19 cellular contexts compared by ENCODE assay signal in genomic region chr17:82007228-82007494, GRCh38. TPM values are rescaled to one million over a fixed set of nuclear protein-coding genes. Genes with fewer than 3 reads are reported as not detected.
A peak's percentile ranks its signal among the peaks of the same experiment; 100 is the strongest.
DNase-seq lines count a peak whose midpoint lies in the region; ATAC-seq, FAIRE-seq and TF ChIP-seq lines count a peak whose summit lies in the region.
"Had no signal": no experiment of that assay in that cellular context is flagged by ENCODE, and none has a peak within 500 bp of the region (broad histone marks: within the 10 kb centered on the region; RNA-seq: fewer than 3 reads in every experiment).

No MANE protein-coding gene starts in this region.

- H3K27ac ChIP-seq in BLaER1 = no peak overlapping the region
- no peak overlapping the region for H3K27ac ChIP-seq in IMR-90 (ENCODE audit: insufficient read depth, low read length)
- H3K27ac ChIP-seq in keratinocyte (ENCODE audit: control insufficient read depth, insufficient read depth, low read length) = no peak overlapping the region
- H3K27ac ChIP-seq in trophoblast cell (ENCODE audit: low read depth, low read length) = no peak overlapping the region
- H3K27ac ChIP-seq: C4-2B had no signal

- H4K91ac ChIP-seq in IMR-90 (ENCODE audit: insufficient read depth, low read depth, low read length) = no peak overlapping the region
- H4K91ac ChIP-seq in trophoblast cell (ENCODE audit: low read depth, low read length) = peak overlapping the region; percentile 58

- no peak overlapping the region for H3K23ac ChIP-seq in IMR-90 (ENCODE audit: low read depth, low read length)
- no peak overlapping the region for H3K23ac ChIP-seq in trophoblast cell (ENCODE audit: low read length)

- 0 out of 2 replicates have a peak overlapping the region, but pooled peaks have one; percentile 39 for H3K14ac ChIP-seq in IMR-90 (replicated peaks; ENCODE audit: low read depth, low read length)
- peak overlapping the region; percentile 11 for H3K14ac ChIP-seq in trophoblast cell (ENCODE audit: low read length)

- H3K4me2 ChIP-seq in BLaER1 (peak overlapping the region; percentile 70), IMR-90 (ENCODE audit: low read depth, low read length) (no peak overlapping the region), keratinocyte (ENCODE audit: control insufficient read depth, extremely low read depth, insufficient read depth, low read depth, low read length) (no peak overlapping the region), trophoblast cell (ENCODE audit: low read length) (no peak overlapping the region)
- H3K4me2 ChIP-seq: GM23338 had no signal

- H3K27me3 ChIP-seq in BLaER1 = peaks cover 23% of the 10 kb centered on the region
- H3K27me3 ChIP-seq in IMR-90 (ENCODE audit: control insufficient read depth, insufficient read depth, low read length) = no peaks in the 10 kb centered on the region
- H3K27me3 ChIP-seq in keratinocyte (ENCODE audit: control insufficient read depth, extremely low read depth, insufficient read depth, low read length) = no peaks in the 10 kb centered on the region
- no peaks in the 10 kb centered on the region for H3K27me3 ChIP-seq in trophoblast cell (ENCODE audit: insufficient read depth, low read length)

- H3K36me3 ChIP-seq in BLaER1 (no peaks in the 10 kb centered on the region; the same call in 1 of the 2 replicates), IMR-90 (ENCODE audit: control insufficient read depth, insufficient read depth, low read length) (peaks cover 3% of the 10 kb centered on the region; the same call in 1 of the 2 replicates), keratinocyte (ENCODE audit: control insufficient read depth in 2 of 2, extremely low read depth in 1 of 2, insufficient read depth in 2 of 2, low read length in 2 of 2) (no peaks in the 10 kb centered on the region), trophoblast cell (ENCODE audit: control insufficient read depth in 1 of 2, insufficient read depth in 2 of 2, low read length in 2 of 2) (peaks cover 3 to 8% of the 10 kb centered on the region in 2 experiments)

- no peak for TF ChIP-seq RAD21 in IMR-90 (IDR thresholded peaks at IDR 0.05; ENCODE audit: low read length)

- no peak overlapping the region for H2BK15ac ChIP-seq in IMR-90 (ENCODE audit: low read depth, low read length)

- ATAC-seq in IMR-90 (ENCODE audit: low read depth) (no peak), GM19467 (IDR thresholded peaks at IDR 0.05; ENCODE audit: unreplicated experiment) (no peak)
- ATAC-seq in activated naive CD4-positive, alpha-beta T cell treated with anti-CD3 and anti-CD28 coated beads, Interleukin-2, amount 50 U/mL, for 72 hours = no peak
- ATAC-seq: GM23338 had no signal

- H4K5ac ChIP-seq in IMR-90 (ENCODE audit: low read depth, low read length) = no peak overlapping the region

- no TSS peak for BruUV-seq in IMR-90 (replicated peaks; lab: Mats Ljungman, UMichigan)

- no peak overlapping the region for H2BK120ac ChIP-seq in IMR-90 (ENCODE audit: low read depth, low read length)
- H2BK120ac ChIP-seq in trophoblast cell (ENCODE audit: insufficient read depth, low read length, poor library complexity) = no peak overlapping the region

- H4K20me1 ChIP-seq in BLaER1 = peaks cover 77% of the 10 kb centered on the region
- peaks cover 3% of the 10 kb centered on the region; the same call in 1 of the 2 replicates for H4K20me1 ChIP-seq in IMR-90 (ENCODE audit: insufficient read depth, low read length)
- H4K20me1 ChIP-seq in keratinocyte (ENCODE audit: control insufficient read depth, extremely low read depth, insufficient read depth, low read length) = no peaks in the 10 kb centered on the region

- TF ChIP-seq POLR2A in IMR-90 (IDR thresholded peaks at IDR 0.05; ENCODE audit: low read depth, low read length) = no peak

- no peak for FAIRE-seq in keratinocyte (lab: Jason Lieb, UNC)
- FAIRE-seq: D721Med, G401.6, GM12891, GM19239, H54 had no signal

- H2AK5ac ChIP-seq in IMR-90 (ENCODE audit: low read depth, low read length) (0 out of 2 replicates have a peak overlapping the region, but pooled peaks have one; percentile 36), trophoblast cell (ENCODE audit: low read length) (peak overlapping the region; percentile 31)

- H3K56ac ChIP-seq in IMR-90 (ENCODE audit: extremely low read depth, insufficient read depth, low read length) = no peak overlapping the region

- H3K79me1 ChIP-seq in IMR-90 (ENCODE audit: low read depth in 1 of 2, low read length in 2 of 2) (peaks cover 11 to 32% of the 10 kb centered on the region in 2 experiments; a peak in 3 of 4 replicates), trophoblast cell (ENCODE audit: low read length) (peaks cover 30% of the 10 kb centered on the region)

- H4K8ac ChIP-seq in IMR-90 (ENCODE audit: low read depth in 2 of 2, low read length in 2 of 2) (no peak overlapping the region), trophoblast cell (ENCODE audit: low read depth, low read length) (no peak overlapping the region)

- intact Hi-C loops in IMR-90 (cut with micrococcal nuclease) = no loop called here

- H2BK20ac ChIP-seq in IMR-90 (ENCODE audit: low read depth, low read length) = no peak overlapping the region

- in situ Hi-C loops in IMR-90 (cut with MboI; ENCODE audit: low sequenced_read_pairs) = no loop called here

- TF ChIP-seq CTCF in IMR-90 (conservative IDR thresholded peaks at IDR 0.05; ENCODE audit: low read depth, low read length) (no peak), keratinocyte (optimal IDR thresholded peaks at IDR 0.05 in 1 of 3, IDR thresholded peaks at IDR 0.05 in 1 of 3, conservative IDR thresholded peaks at IDR 0.05 in 1 of 3; ENCODE audit: extremely low read depth in 1 of 3, insufficient read depth in 2 of 3, low read length in 3 of 3) (no peak)

- POLR2A ChIA-PET in IMR-90 (lab: Charles Lee; ENCODE audit: unreplicated experiment) = no interaction called here

- peaks cover 80% of the 10 kb centered on the region for H3K4me1 ChIP-seq in BLaER1
- peaks cover 27% of the 10 kb centered on the region for H3K4me1 ChIP-seq in IMR-90 (ENCODE audit: control insufficient read depth, insufficient read depth, low read length)
- peaks cover 32% of the 10 kb centered on the region for H3K4me1 ChIP-seq in keratinocyte (ENCODE audit: control insufficient read depth, extremely low read depth, insufficient read depth, low read length)
- H3K4me1 ChIP-seq in trophoblast cell (ENCODE audit: control insufficient read depth in 1 of 2, insufficient read depth in 2 of 2, low read length in 2 of 2) = peaks cover 29 to 39% of the 10 kb centered on the region in 2 experiments

- no peaks in the 10 kb centered on the region for H3K9me3 Mint-ChIP-seq in activated naive CD4-positive, alpha-beta T cell treated with anti-CD3 and anti-CD28 coated beads, Interleukin-2, amount 50 U/mL, for 72 hours
- H3K9me3 Mint-ChIP-seq: CD4-positive, alpha-beta T cell; GM23338 had no signal

- DNase-seq in IMR-90 (no peak), keratinocyte (ENCODE audit: low read depth, low spot score) (no peak), trophoblast cell (peak in 1 of 2 donors; percentile 62), NCI-H2029 treated with DMSO at 0.1 percent for 48 hours (lab: John Stamatoyannopoulos, UW) (no peak)
- no peak for DNase-seq in activated naive CD4-positive, alpha-beta T cell treated with anti-CD3 and anti-CD28 coated beads, Interleukin-2, amount 50 U/mL, for 72 hours (ENCODE audit: low spot score in 2 of 2)
- DNase-seq: Caco-2; CD4-positive, alpha-beta T cell; HCEC 1CT had no signal

- H3K4me3 ChIP-seq in BLaER1 = no peak overlapping the region
- no peak overlapping the region for H3K4me3 ChIP-seq in IMR-90 (ENCODE audit: insufficient read depth, low read depth, low read length)
- H3K4me3 ChIP-seq in keratinocyte (ENCODE audit: control insufficient read depth in 2 of 3, extremely low read depth in 1 of 3, insufficient read depth in 2 of 3, low read depth in 1 of 3, low read length in 3 of 3) = no peak overlapping the region
- no peak overlapping the region for H3K4me3 ChIP-seq in trophoblast cell (ENCODE audit: low read depth, low read length)
- H3K4me3 ChIP-seq: GM23338 had no signal

- no peak overlapping the region for H2BK5ac ChIP-seq in IMR-90 (ENCODE audit: low read depth, low read length, poor library complexity, severe bottlenecking)
- H2BK5ac ChIP-seq in trophoblast cell (ENCODE audit: low read depth, low read length, poor library complexity) = no peak overlapping the region

- H3K27ac Mint-ChIP-seq in activated naive CD4-positive, alpha-beta T cell treated with anti-CD3 and anti-CD28 coated beads, Interleukin-2, amount 50 U/mL, for 72 hours = no peak overlapping the region
- H3K27ac Mint-ChIP-seq: B cell; CD4-positive, alpha-beta T cell; GM23338 had no signal

- peak overlapping the region; percentile 12 for H2BK12ac ChIP-seq in trophoblast cell (ENCODE audit: low read length)

- H3K79me2 ChIP-seq in keratinocyte (ENCODE audit: control insufficient read depth, insufficient read depth, low read length) = no peaks in the 10 kb centered on the region
- peaks cover 6% of the 10 kb centered on the region for H3K79me2 ChIP-seq in trophoblast cell (ENCODE audit: control insufficient read depth, insufficient read depth, low read length, poor library complexity)

- peak overlapping the region; percentile 95 for H2AK9ac ChIP-seq in IMR-90 (replicated peaks; ENCODE audit: low read depth, low read length, poor library complexity)

- CTCF ChIA-PET in IMR-90 (lab: Yijun Ruan, JAX) = no interaction called here

- H3K4ac ChIP-seq in IMR-90 (ENCODE audit: low read depth, low read length) (peak overlapping the region; percentile 44), trophoblast cell (ENCODE audit: low read depth, low read length) (no peak overlapping the region)

- dilution Hi-C loops in IMR-90 (cut with HindIII; ENCODE audit: low sequenced_read_pairs, unreplicated experiment) (no loop called here), keratinocyte (cut with MboI; ENCODE audit: extremely low pct_ligation_motif_present, low sequenced_read_pairs) (no loop called here)

- no peaks in the 10 kb centered on the region for H3K36me3 Mint-ChIP-seq in activated naive CD4-positive, alpha-beta T cell treated with anti-CD3 and anti-CD28 coated beads, Interleukin-2, amount 50 U/mL, for 72 hours

- no peaks in the 10 kb centered on the region for H3K9me3 ChIP-seq in BLaER1
- no peaks in the 10 kb centered on the region for H3K9me3 ChIP-seq in IMR-90 (ENCODE audit: control insufficient read depth, insufficient read depth, low read length)
- H3K9me3 ChIP-seq in keratinocyte (ENCODE audit: control insufficient read depth, low read depth, low read length) = no peaks in the 10 kb centered on the region
- H3K9me3 ChIP-seq in trophoblast cell (ENCODE audit: insufficient read depth, low read depth, low read length) = peaks cover 5% of the 10 kb centered on the region
- H3K9me3 ChIP-seq: Caco-2 had no signal

- H3K9me1 ChIP-seq in IMR-90 (ENCODE audit: insufficient read depth, low read length) (peaks cover 18% of the 10 kb centered on the region), keratinocyte (ENCODE audit: control insufficient read depth, extremely low read depth, insufficient read depth, low read length) (peaks cover 2% of the 10 kb centered on the region)

- H2AFZ ChIP-seq in IMR-90 (replicated peaks; ENCODE audit: low read length, poor library complexity) = no peak overlapping the region
- H2AFZ ChIP-seq in keratinocyte (ENCODE audit: control insufficient read depth, low read length) = no peak overlapping the region
- H2AFZ ChIP-seq in trophoblast cell (ENCODE audit: insufficient read depth, low read length, poor library complexity) = no peak overlapping the region
- H2AFZ ChIP-seq: GM23338 had no signal

- no CpG with 5 or more reads among the region's 6 CpGs for WGBS in IMR-90 (ENCODE audit: extremely low coverage in 2 of 2, insufficient read length in 1 of 2), 2 experiments
- no CpG with 5 or more reads among the region's 6 CpGs for WGBS in trophoblast cell (ENCODE audit: extremely low coverage, insufficient coverage, insufficient read length)

- H3K18ac ChIP-seq in IMR-90 (ENCODE audit: low read depth, low read length) (no peak overlapping the region), trophoblast cell (ENCODE audit: low read length) (peak overlapping the region; percentile 5)

- H4K12ac ChIP-seq in trophoblast cell (ENCODE audit: low read depth, low read length) = no peak overlapping the region

- H3K9ac ChIP-seq in BLaER1 = no peak overlapping the region
- H3K9ac ChIP-seq in IMR-90 (ENCODE audit: low read depth, low read length) = no peak overlapping the region
- H3K9ac ChIP-seq in keratinocyte (ENCODE audit: control insufficient read depth, extremely low read depth, insufficient read depth, low read length) = peak overlapping the region; percentile 46
- H3K9ac ChIP-seq in trophoblast cell (ENCODE audit: low read length) = no peak overlapping the region

RNA-seq across cellular contexts. Expression of gene CENPX, which starts 15.5 kb away (rescaled TPM):
- 44.8 and 45.3 TPM in 2 replicates for total RNA-seq in IMR-90 (2012; rRNA removed)
- polyA plus RNA-seq in IMR-90 (2012; rRNA removed) = 86.8 and 100 TPM in 2 replicates
- 102 and 133 TPM in 2 replicates for polyA plus RNA-seq in IMR-90 (2012; cell fraction: cytosol; rRNA removed)
- polyA plus RNA-seq in IMR-90 (2012; cell fraction: nucleus; rRNA removed; ENCODE audit: low replicate concordance) = 82.2 and 166 TPM in 2 replicates
- 38.3 to 52.0 TPM (median 48.2 TPM) in 3 replicates for polyA plus RNA-seq in keratinocyte
- 4.8 TPM for polyA plus RNA-seq in keratinocyte (2011; ENCODE audit: low read depth)
- 19.8 and 41.7 TPM in 2 replicates for polyA plus RNA-seq in keratinocyte (2011; cell fraction: cytosol; rRNA removed)
- polyA plus RNA-seq in keratinocyte (2011; cell fraction: nucleus; rRNA removed) = 19.4 and 20.6 TPM in 2 replicates
- 24.4 and 64.8 TPM in 2 replicates for polyA plus RNA-seq in keratinocyte (2012; ENCODE audit: low replicate concordance)
- polyA minus RNA-seq in keratinocyte = 7.8 to 10.6 TPM (median 9.1 TPM) in 3 replicates
- polyA minus RNA-seq in keratinocyte (2011; cell fraction: cytosol; rRNA and poly(A)+ RNA removed) = 30.5 TPM
- 5.0 and 6.1 TPM in 2 replicates for polyA minus RNA-seq in keratinocyte (2011; cell fraction: nucleus; rRNA and poly(A)+ RNA removed)
- polyA plus RNA-seq in trophoblast cell (2013) = 38.1 and 38.7 TPM in 2 replicates
- 10 to 100 TPM; 47.8 to 62.7 TPM for total RNA-seq in activated naive CD4-positive, alpha-beta T cell treated with anti-CD3 and anti-CD28 coated beads, Interleukin-2, amount 50 U/mL, for 72 hours

RNA-seq across cellular contexts. Expression of gene LRRC45, which starts 15.9 kb away (rescaled TPM):
- total RNA-seq in IMR-90 (2012; rRNA removed) = 7.2 and 7.8 TPM in 2 replicates
- polyA plus RNA-seq in IMR-90 (2012; rRNA removed) = 10.2 and 10.9 TPM in 2 replicates
- 6.8 and 8.0 TPM in 2 replicates for polyA plus RNA-seq in IMR-90 (2012; cell fraction: cytosol; rRNA removed)
- 46.7 and 84.8 TPM in 2 replicates for polyA plus RNA-seq in IMR-90 (2012; cell fraction: nucleus; rRNA removed; ENCODE audit: low replicate concordance)
- polyA plus RNA-seq in keratinocyte = 2.5 to 3.6 TPM (median 2.9 TPM) in 3 replicates
- polyA plus RNA-seq in keratinocyte (2011; ENCODE audit: low read depth) = 1.1 TPM
- polyA plus RNA-seq in keratinocyte (2011; cell fraction: cytosol; rRNA removed) = 0.61 and 1.4 TPM in 2 replicates
- 5.7 and 7.1 TPM in 2 replicates for polyA plus RNA-seq in keratinocyte (2011; cell fraction: nucleus; rRNA removed)
- 1.2 and 3.5 TPM in 2 replicates for polyA plus RNA-seq in keratinocyte (2012; ENCODE audit: low replicate concordance)
- 1.5 to 2.5 TPM (median 2.3 TPM) in 3 replicates for polyA minus RNA-seq in keratinocyte
- polyA minus RNA-seq in keratinocyte (2011; cell fraction: cytosol; rRNA and poly(A)+ RNA removed) = 3.1 TPM
- 1.5 and 3.7 TPM in 2 replicates for polyA minus RNA-seq in keratinocyte (2011; cell fraction: nucleus; rRNA and poly(A)+ RNA removed)
- 7.2 and 7.3 TPM in 2 replicates for polyA plus RNA-seq in trophoblast cell (2013)
- 10 to 100 TPM; 16.7 TPM for total RNA-seq in activated naive CD4-positive, alpha-beta T cell treated with anti-CD3 and anti-CD28 coated beads, Interleukin-2, amount 50 U/mL, for 72 hours

RNA-seq across cellular contexts. Expression of gene RAC3, which starts 24.3 kb away (rescaled TPM):
- total RNA-seq in IMR-90 (2012; rRNA removed) = 5.7 and 7.2 TPM in 2 replicates
- polyA plus RNA-seq in IMR-90 (2012; rRNA removed) (23.4 and 32.0 TPM in 2 replicates), keratinocyte (10.2 to 23.0 TPM (median 12.3 TPM) in 3 replicates)
- polyA plus RNA-seq in IMR-90 (2012; cell fraction: cytosol; rRNA removed) = 34.9 and 48.2 TPM in 2 replicates
- polyA plus RNA-seq in IMR-90 (2012; cell fraction: nucleus; rRNA removed; ENCODE audit: low replicate concordance) = 20.2 and 75.8 TPM in 2 replicates
- polyA plus RNA-seq in keratinocyte (2011; ENCODE audit: low read depth) = 1.6 TPM
- 8.5 and 23.2 TPM in 2 replicates for polyA plus RNA-seq in keratinocyte (2011; cell fraction: cytosol; rRNA removed)
- polyA plus RNA-seq in keratinocyte (2011; cell fraction: nucleus; rRNA removed) = 8.9 and 15.0 TPM in 2 replicates
- polyA plus RNA-seq in keratinocyte (2012; ENCODE audit: low replicate concordance) = 4.1 and 10.1 TPM in 2 replicates
- 3.7 to 34.6 TPM (median 7.4 TPM) in 3 replicates for polyA minus RNA-seq in keratinocyte
- 31.1 TPM for polyA minus RNA-seq in keratinocyte (2011; cell fraction: cytosol; rRNA and poly(A)+ RNA removed)
- 3.2 and 5.4 TPM in 2 replicates for polyA minus RNA-seq in keratinocyte (2011; cell fraction: nucleus; rRNA and poly(A)+ RNA removed)
- polyA plus RNA-seq in trophoblast cell (2013) = 24.0 and 25.6 TPM in 2 replicates
- 10 to 100 TPM in 1 of 2 donors, 1 to 10 TPM in 1; 5.7 to 13.5 TPM for total RNA-seq in activated naive CD4-positive, alpha-beta T cell treated with anti-CD3 and anti-CD28 coated beads, Interleukin-2, amount 50 U/mL, for 72 hours
- total RNA-seq: A172 had no signal

RNA-seq across cellular contexts. Expression of gene ASPSCR1, which starts 29.7 kb away (rescaled TPM):
- total RNA-seq in IMR-90 (2012; rRNA removed) = 7.2 and 8.3 TPM in 2 replicates
- polyA plus RNA-seq in IMR-90 (2012; rRNA removed) (17.2 and 26.0 TPM in 2 replicates), keratinocyte (5.2 to 8.3 TPM (median 6.7 TPM) in 3 replicates)
- polyA plus RNA-seq in IMR-90 (2012; cell fraction: cytosol; rRNA removed) = 22.0 and 24.6 TPM in 2 replicates
- 57.3 and 145 TPM in 2 replicates for polyA plus RNA-seq in IMR-90 (2012; cell fraction: nucleus; rRNA removed; ENCODE audit: low replicate concordance)
- 5.0 TPM for polyA plus RNA-seq in keratinocyte (2011; ENCODE audit: low read depth)
- polyA plus RNA-seq in keratinocyte (2011; cell fraction: cytosol; rRNA removed) = 3.0 and 9.1 TPM in 2 replicates
- polyA plus RNA-seq in keratinocyte (2011; cell fraction: nucleus; rRNA removed) = 8.5 and 12.9 TPM in 2 replicates
- polyA plus RNA-seq in keratinocyte (2012; ENCODE audit: low replicate concordance) = 11.5 TPM in 2 replicates
- polyA minus RNA-seq in keratinocyte = 4.7 to 10.0 TPM (median 6.3 TPM) in 3 replicates
- polyA minus RNA-seq in keratinocyte (2011; cell fraction: cytosol; rRNA and poly(A)+ RNA removed) = 24.2 TPM
- polyA minus RNA-seq in keratinocyte (2011; cell fraction: nucleus; rRNA and poly(A)+ RNA removed) = 6.4 and 8.9 TPM in 2 replicates
- polyA plus RNA-seq in trophoblast cell (2013) = 12.8 and 13.1 TPM in 2 replicates
- total RNA-seq in activated naive CD4-positive, alpha-beta T cell treated with anti-CD3 and anti-CD28 coated beads, Interleukin-2, amount 50 U/mL, for 72 hours = 10 to 100 TPM; 19.7 to 62.3 TPM

RNA-seq across cellular contexts. Expression of gene DCXR, which starts 30.3 kb away (rescaled TPM):
- total RNA-seq in IMR-90 (2012; rRNA removed) = 36.6 and 36.9 TPM in 2 replicates
- polyA plus RNA-seq in IMR-90 (2012; rRNA removed) = 129 and 139 TPM in 2 replicates
- 135 and 154 TPM in 2 replicates for polyA plus RNA-seq in IMR-90 (2012; cell fraction: cytosol; rRNA removed)
- 94.9 and 309 TPM in 2 replicates for polyA plus RNA-seq in IMR-90 (2012; cell fraction: nucleus; rRNA removed; ENCODE audit: low replicate concordance)
- polyA plus RNA-seq in keratinocyte = 45.4 to 73.6 TPM (median 64.0 TPM) in 3 replicates
- polyA plus RNA-seq in keratinocyte (2011; ENCODE audit: low read depth) = 10.2 TPM
- 59.0 and 103 TPM in 2 replicates for polyA plus RNA-seq in keratinocyte (2011; cell fraction: cytosol; rRNA removed)
- polyA plus RNA-seq in keratinocyte (2011; cell fraction: nucleus; rRNA removed) = 51.5 and 77.5 TPM in 2 replicates
- polyA plus RNA-seq in keratinocyte (2012; ENCODE audit: low replicate concordance) = 62.1 and 118 TPM in 2 replicates
- polyA minus RNA-seq in keratinocyte = 39.1 to 83.3 TPM (median 62.9 TPM) in 3 replicates
- 41.8 TPM for polyA minus RNA-seq in keratinocyte (2011; cell fraction: cytosol; rRNA and poly(A)+ RNA removed)
- polyA minus RNA-seq in keratinocyte (2011; cell fraction: nucleus; rRNA and poly(A)+ RNA removed) = 12.2 and 13.9 TPM in 2 replicates
- 47.4 and 49.9 TPM in 2 replicates for polyA plus RNA-seq in trophoblast cell (2013)
- total RNA-seq in activated naive CD4-positive, alpha-beta T cell treated with anti-CD3 and anti-CD28 coated beads, Interleukin-2, amount 50 U/mL, for 72 hours = 100 to 1,000 TPM in 1 of 2 donors, 10 to 100 TPM in 1; 85.5 to 128 TPM
